ENCODE assay signal across 22 cellular contexts in genomic region chr5:149836451-149837139, GRCh38.
A peak's percentile ranks its signal among the peaks of the same experiment; 100 is the strongest.
DNase-seq lines count a peak whose midpoint lies in the region; ATAC-seq, FAIRE-seq and TF ChIP-seq lines count a peak whose summit lies in the region.
"Had no signal": no experiment of that assay in that cellular context is flagged by ENCODE, and none has a peak within 500 bp of the region (broad histone marks: within the 10 kb centered on the region; RNA-seq: fewer than 3 reads in every experiment).

No MANE protein-coding gene starts in this region.

- intact Hi-C loops in K562 (cut with micrococcal nuclease), result loop anchor here (1.0 to 10.0 kb wide), 5 partner anchors 66 to 381 kb away; no protein-coding TSS in a partner anchor
- intact Hi-C loops in esophagus muscularis mucosa (cut with DNase I), result loop anchor here (5.0 kb wide), 1 partner anchor 156 kb away; no protein-coding TSS in a partner anchor

- no peaks in the 10 kb centered on the region for H3F3A ChIP-seq in GM23338 (replicated peaks; ENCODE audit: low read depth)

- no peaks in the 10 kb centered on the region for H3K9me2 ChIP-seq in GM23338 (ENCODE audit: insufficient read depth)

- H2BK15ac ChIP-seq in neuronal stem cell (ENCODE audit: low read length), result no peak overlapping the region

- peak overlapping the region; percentile 32 for H2AK5ac ChIP-seq in neuronal stem cell (ENCODE audit: low read depth, low read length)

- H3K4me1 Mint-ChIP-seq in GM23338, result peaks cover 17% of the 10 kb centered on the region

- TF ChIP-seq RAD21 in K562 (CRISPR knock-in tag; conservative IDR thresholded peaks at IDR 0.05 in 1 of 2, IDR thresholded peaks at IDR 0.05 in 1 of 2), result no peak

- H4K91ac ChIP-seq in neuronal stem cell (ENCODE audit: low read depth, low read length, poor library complexity), result no peak overlapping the region

- 0 out of 2 replicates have a peak overlapping the region, but pooled peaks have one; percentile 26 for H3K27ac ChIP-seq in BLaER1
- H3K27ac ChIP-seq in GM23338 (ENCODE audit: low read depth), result no peak overlapping the region
- no peak overlapping the region for H3K27ac ChIP-seq in K562 (ENCODE audit: extremely low read depth, low read depth, low read length)
- no peak overlapping the region for H3K27ac ChIP-seq in neuronal stem cell (replicated peaks; ENCODE audit: low read length)
- H3K27ac ChIP-seq in tibial nerve, result no peak overlapping the region
- H3K27ac ChIP-seq in esophagus muscularis mucosa (replicated peaks in 1 of 4), result no peak overlapping the region
- H3K27ac ChIP-seq: A549 had no signal

- no peak overlapping the region for H4K8ac ChIP-seq in neuronal stem cell (ENCODE audit: low read depth, low read length)

- TF ChIP-seq CTCF in GM23338 (conservative IDR thresholded peaks at IDR 0.05; ENCODE audit: low read depth in 2 of 2) (no peak), K562 (IDR thresholded peaks at IDR 0.05 in 2 of 3, conservative IDR thresholded peaks at IDR 0.05 in 1 of 3; ENCODE audit: insufficient read depth in 2 of 3, low read depth in 1 of 3, low read length in 3 of 3) (no peak), tibial nerve (IDR thresholded peaks at IDR 0.05) (no peak), esophagus muscularis mucosa (IDR thresholded peaks at IDR 0.05) (no peak)

- H3K18ac ChIP-seq in neuronal stem cell (ENCODE audit: low read length), result no peak overlapping the region

- ATAC-seq in GM23338 (no peak), K562 (no peak)

- H3K36me3 Mint-ChIP-seq in GM23338 (ENCODE audit: low read depth), result peaks cover 5% of the 10 kb centered on the region

- H3K9me3 Mint-ChIP-seq in GM23338, result no peaks in the 10 kb centered on the region
- H3K9me3 Mint-ChIP-seq: CD8-positive, alpha-beta memory T cell; IgD-negative memory B cell had no signal

- H3K9me3 ChIP-seq in BLaER1, result no peaks in the 10 kb centered on the region
- no peaks in the 10 kb centered on the region for H3K9me3 ChIP-seq in K562 (replicated peaks; ENCODE audit: control insufficient read depth, insufficient read depth, low read depth, low read length)
- no peaks in the 10 kb centered on the region for H3K9me3 ChIP-seq in neuronal stem cell (replicated peaks in 1 of 2; ENCODE audit: control insufficient read depth in 2 of 2, insufficient read depth in 1 of 2, low read depth in 1 of 2, low read length in 2 of 2)
- H3K9me3 ChIP-seq in tibial nerve, result no peaks in the 10 kb centered on the region
- no peaks in the 10 kb centered on the region for H3K9me3 ChIP-seq in esophagus muscularis mucosa
- H3K9me3 ChIP-seq: A549, MG63 had no signal

- peaks cover 7% of the 10 kb centered on the region for H3K27me3 Mint-ChIP-seq in GM23338 (ENCODE audit: insufficient read depth, low read depth, poor library complexity)
- H3K27me3 Mint-ChIP-seq: CD8-positive, alpha-beta memory T cell; IgD-negative memory B cell had no signal

- in situ Hi-C loops in K562 (cut with MboI), result loop anchor here (5.0 kb wide), 1 partner anchor 151 kb away; no protein-coding TSS in a partner anchor

- TF ChIP-seq POLR2A in K562 (conservative IDR thresholded peaks at IDR 0.05) (no peak), tibial nerve (IDR thresholded peaks at IDR 0.05) (no peak), esophagus muscularis mucosa (IDR thresholded peaks at IDR 0.05; ENCODE audit: low read depth) (no peak)

- no peak overlapping the region for H3K4me3 ChIP-seq in BLaER1
- no peak overlapping the region for H3K4me3 ChIP-seq in GM23338
- no peak overlapping the region for H3K4me3 ChIP-seq in K562
- no peak overlapping the region for H3K4me3 ChIP-seq in neuronal stem cell (ENCODE audit: low read length in 2 of 2)
- H3K4me3 ChIP-seq in tibial nerve, result no peak overlapping the region
- no peak overlapping the region for H3K4me3 ChIP-seq in esophagus muscularis mucosa
- H3K4me3 ChIP-seq: A549, MG63 had no signal

- DNase-seq in GM23338 (ENCODE audit: low spot score), result no peak
- no peak for DNase-seq in K562 (ENCODE audit: extremely low read depth in 1 of 4, low spot score in 3 of 4)
- DNase-seq in neuronal stem cell (ENCODE audit: low spot score), result no peak
- no peak for DNase-seq in HTR-8/SVneo (ENCODE audit: insufficient read length, low spot score)
- DNase-seq in C1 segment of cervical spinal cord (lab: John Stamatoyannopoulos, UW), result no peak
- DNase-seq in tibial nerve (ENCODE audit: low spot score in 2 of 2), result no peak
- DNase-seq in esophagus muscularis mucosa (ENCODE audit: extremely low spot score), result no peak
- DNase-seq: Calu3; CD8-positive, alpha-beta memory T cell; DMS153; HCEC 1CT; Karpas-422; MG63; NCI-H1417; NCI-H1694 treated with DMSO at 0.1 percent for 48 hours; NCI-H446; NCI-H526 treated with DMSO at 0.1 percent for 48 hours; Right ventricle myocardium superior had no signal

- H3K79me2 ChIP-seq in GM23338 (replicated peaks; ENCODE audit: insufficient read depth), result no peaks in the 10 kb centered on the region
- no peaks in the 10 kb centered on the region for H3K79me2 ChIP-seq in K562 (ENCODE audit: control insufficient read depth, insufficient read depth, low read length)

- peaks cover 79% of the 10 kb centered on the region for H3K36me3 ChIP-seq in BLaER1
- no peaks in the 10 kb centered on the region for H3K36me3 ChIP-seq in GM23338 (ENCODE audit: insufficient read depth)
- peaks cover 94% of the 10 kb centered on the region for H3K36me3 ChIP-seq in K562 (ENCODE audit: control insufficient read depth, insufficient read depth, low read length)
- H3K36me3 ChIP-seq in neuronal stem cell (replicated peaks in 1 of 2; ENCODE audit: control insufficient read depth in 2 of 2, insufficient read depth in 2 of 2, low read length in 2 of 2), result no peaks in the 10 kb centered on the region
- H3K36me3 ChIP-seq in tibial nerve, result peaks cover 0 to 15% (median 0%) of the 10 kb centered on the region in 3 donors
- H3K36me3 ChIP-seq in esophagus muscularis mucosa, result peaks cover 14 to 80% (median 69%) of the 10 kb centered on the region in 4 donors
- H3K36me3 ChIP-seq: MG63 had no signal

- no peak overlapping the region for H3K4me3 Mint-ChIP-seq in GM23338
- H3K4me3 Mint-ChIP-seq: CD8-positive, alpha-beta memory T cell; IgD-negative memory B cell had no signal

- BruUV-seq in K562 (replicated peaks; lab: Mats Ljungman, UMichigan), result no TSS peak

- H3K4ac ChIP-seq in neuronal stem cell (ENCODE audit: low read length), result peak overlapping the region; percentile 24

- no peak for TF ChIP-seq EP300 in K562 (IDR thresholded peaks at IDR 0.05; ENCODE audit: low read length)
- no peak for TF ChIP-seq EP300 in tibial nerve (IDR thresholded peaks at IDR 0.05)
- TF ChIP-seq EP300 in esophagus muscularis mucosa (IDR thresholded peaks at IDR 0.05), result no peak

- H3K14ac ChIP-seq in neuronal stem cell (ENCODE audit: low read length), result no peak overlapping the region

- H4K20me1 ChIP-seq in BLaER1 (no peaks in the 10 kb centered on the region), GM23338 (replicated peaks; ENCODE audit: insufficient read depth) (0 out of 2 replicates have a peak, but pooled peaks cover 7% of the 10 kb centered on the region), K562 (replicated peaks; ENCODE audit: control insufficient read depth, insufficient read depth, low read length) (peaks cover 6% of the 10 kb centered on the region; the same call in 1 of the 2 replicates)

- H3K79me1 ChIP-seq in neuronal stem cell (ENCODE audit: low read depth, low read length), result no peaks in the 10 kb centered on the region

- H3K9me1 ChIP-seq in K562 (ENCODE audit: control insufficient read depth, insufficient read depth, low read length), result no peaks in the 10 kb centered on the region

- FAIRE-seq in K562 (lab: Jason Lieb, UNC) (no peak), HTR-8/SVneo (lab: Jason Lieb, UNC) (no peak)
- FAIRE-seq: A549, G401.6 had no signal

- H2AFZ ChIP-seq in GM23338 (no peak overlapping the region), K562 (ENCODE audit: low read depth, low read length) (no peak overlapping the region), neuronal stem cell (ENCODE audit: low read length) (no peak overlapping the region)

- H3K27me3 ChIP-seq in BLaER1 (no peaks in the 10 kb centered on the region), GM23338 (ENCODE audit: insufficient read depth) (no peaks in the 10 kb centered on the region), K562 (ENCODE audit: control insufficient read depth in 2 of 2, insufficient read depth in 2 of 2, low read length in 2 of 2) (no peaks in the 10 kb centered on the region), neuronal stem cell (ENCODE audit: control insufficient read depth in 3 of 3, insufficient read depth in 3 of 3, low read depth in 1 of 3, low read length in 3 of 3) (no peaks in the 10 kb centered on the region), tibial nerve (no peaks in the 10 kb centered on the region), esophagus muscularis mucosa (no peaks in the 10 kb centered on the region)
- H3K27me3 ChIP-seq: MG63 had no signal

- peak overlapping the region; percentile 28; the same call in 1 of the 2 replicates for H3K27ac Mint-ChIP-seq in GM23338
- H3K27ac Mint-ChIP-seq: IgD-negative memory B cell had no signal

- 83% methylated on average over 10 of the region's 18 CpGs for WGBS in K562 (ENCODE audit: insufficient coverage, low coverage, missing lambda C conversion rate)
- no CpG with 5 or more reads among the region's 18 CpGs for WGBS in neuronal stem cell (ENCODE audit: extremely low coverage in 2 of 2, insufficient read length in 2 of 2, insufficient replicate concordance in 1 of 2), 2 donors
- WGBS in tibial nerve, 2 donors, result 84 to 85% methylated on average over 13 to 18 of the region's 18 CpGs
- WGBS in esophagus muscularis mucosa, result 89% methylated on average over 16 of the region's 18 CpGs

- no peak overlapping the region for H2BK12ac ChIP-seq in neuronal stem cell (ENCODE audit: low read length)

- H2BK5ac ChIP-seq in neuronal stem cell (ENCODE audit: low read length), result no peak overlapping the region

- POLR2A ChIA-PET in K562 (lab: Yijun Ruan, JAX), result interaction anchor here (0.7 to 1.2 kb wide), 2 partner anchors 10 to 124 kb away, joined by 3 to 4 read pairs; partner anchors contain the start of gene SLC26A2

- H3K4me1 ChIP-seq in BLaER1 (peaks cover 7% of the 10 kb centered on the region; the same call in 1 of the 2 replicates), GM23338 (ENCODE audit: insufficient read depth) (no peaks in the 10 kb centered on the region), K562 (replicated peaks in 1 of 2; ENCODE audit: control insufficient read depth in 2 of 2, insufficient read depth in 2 of 2, low read length in 2 of 2) (peaks cover 0 to 2% of the 10 kb centered on the region in 2 experiments; a peak in 1 of 5 replicates), neuronal stem cell (ENCODE audit: control insufficient read depth in 2 of 2, insufficient read depth in 1 of 2, low read depth in 1 of 2, low read length in 2 of 2) (peaks cover 7 to 25% of the 10 kb centered on the region in 2 donors), tibial nerve (peaks cover 0 to 5% (median 0%) of the 10 kb centered on the region in 4 donors), esophagus muscularis mucosa (peaks cover 0 to 16% (median 3%) of the 10 kb centered on the region in 4 donors)

- CTCF ChIA-PET in K562 (lab: Yijun Ruan, JAX; ENCODE audit: low intra/inter-chr PET ratio), result interaction anchor here (0.6 to 6.6 kb wide), 6 partner anchors 69 to 1658 kb away, joined by 4 to 102 read pairs (median 6); partner anchors contain the start of gene SLC26A2

- H3K9ac ChIP-seq in BLaER1 (0 out of 2 replicates have a peak overlapping the region, but pooled peaks have one; percentile 24), K562 (ENCODE audit: insufficient read depth in 1 of 2, low read depth in 2 of 2, low read length in 2 of 2) (peak overlapping the region in 1 of 2 experiments; percentile 42; a peak in 1 of 4 replicates), neuronal stem cell (ENCODE audit: low read depth, low read length, poor library complexity) (peak overlapping the region; percentile 5)

- H2BK120ac ChIP-seq in neuronal stem cell (ENCODE audit: low read depth, low read length), result no peak overlapping the region

- H3K4me2 ChIP-seq in BLaER1 (no peak overlapping the region), GM23338 (no peak overlapping the region), K562 (ENCODE audit: insufficient read depth, low read length) (no peak overlapping the region), neuronal stem cell (ENCODE audit: insufficient read depth, low read length, poor library complexity, severe bottlenecking) (no peak overlapping the region)
- H3K4me2 ChIP-seq: A549 had no signal

- H3K23ac ChIP-seq in neuronal stem cell (ENCODE audit: low read depth, low read length, poor library complexity), result no peak overlapping the region
